In genomic region chr1:21022279-21023040, GRCh38 we compare ENCODE assay signal across 8 cellular contexts.
A peak's percentile ranks its signal among the peaks of the same experiment; 100 is the strongest.
DNase-seq lines count a peak whose midpoint lies in the region; ATAC-seq and TF ChIP-seq lines count a peak whose summit lies in the region.

No MANE protein-coding gene starts in this region.

- intact Hi-C loops in transverse colon (cut with DNase I; ENCODE audit: low total_unique reads) = no loop called here

- no peak overlapping the region for H3K4me3 ChIP-seq in mesodermal cell (ENCODE audit: extremely low read depth, insufficient read depth, low read length, poor library complexity, severe bottlenecking)
- peak overlapping the region in 1 of 4 donors; percentile 10 for H3K4me3 ChIP-seq in transverse colon

- TF ChIP-seq CTCF in GM13976 (IDR thresholded peaks at IDR 0.05; ENCODE audit: borderline replicate concordance, control extremely low read depth, extremely low read depth, insufficient read depth, missing control alignments) (no peak), transverse colon (IDR thresholded peaks at IDR 0.05) (no peak)

- peak; percentile 87 for ATAC-seq in HG02852 (IDR thresholded peaks at IDR 0.05; ENCODE audit: unreplicated experiment)

- in situ Hi-C loops in GM13976 (cut with MboI; ENCODE audit: low sequenced_read_pairs, unreplicated experiment) = no loop called here
- in situ Hi-C loops in transverse colon (cut with MboI; ENCODE audit: low pct_ligation_motif_present in 1 of 4, low pct_unique_long_range_greater_than_20kb in 1 of 4, low sequenced_read_pairs in 3 of 4) = no loop called here

- DNase-seq in AG08395 (ENCODE audit: low spot score) (peak; percentile 87), GM13976 (ENCODE audit: low spot score) (peak; percentile 77), NCI-H1417 treated with DMSO at 0.1 percent for 48 hours (lab: John Stamatoyannopoulos, UW) (peak; percentile 81), SW480 (ENCODE audit: low spot score) (peak; percentile 96), dermis microvascular lymphatic vessel endothelial cell (ENCODE audit: low read depth in 2 of 2) (peak; percentile 100), transverse colon (peak; percentile 63)

- 69 to 79% methylated on average over 3 to 4 of the region's 6 CpGs for WGBS in mesodermal cell (ENCODE audit: insufficient coverage in 2 of 2), 2 experiments
- 27 to 33% methylated on average over 3 to 6 of the region's 6 CpGs for WGBS in transverse colon (ENCODE audit: low coverage in 1 of 2), 2 donors

- peak; percentile 78 for TF ChIP-seq EP300 in transverse colon (IDR thresholded peaks at IDR 0.05; ENCODE audit: low read depth)

- H3K27ac ChIP-seq in mesodermal cell (ENCODE audit: low read depth, low read length, severe bottlenecking) (peak overlapping the region; percentile 99), transverse colon (peak overlapping the region; percentile 84 to 87 (median 86))

- no peaks in the 10 kb centered on the region for H3K27me3 ChIP-seq in transverse colon

- no peak for TF ChIP-seq POLR2A in transverse colon (IDR thresholded peaks at IDR 0.05)

- H3K9me3 ChIP-seq in mesodermal cell (ENCODE audit: control insufficient read depth, low read length) (no peaks in the 10 kb centered on the region), transverse colon (no peaks in the 10 kb centered on the region)

- H3K4me1 ChIP-seq in mesodermal cell (ENCODE audit: control insufficient read depth, insufficient read depth, low read length, poor library complexity, severe bottlenecking) = peaks cover 22% of the 10 kb centered on the region
- peaks cover 9 to 33% (median 23%) of the 10 kb centered on the region in 4 donors for H3K4me1 ChIP-seq in transverse colon

- H3K36me3 ChIP-seq in mesodermal cell (ENCODE audit: control insufficient read depth, insufficient read depth, low read length) (peaks cover 12% of the 10 kb centered on the region), transverse colon (no peaks in the 10 kb centered on the region)
